9 cellular contexts compared by ENCODE assay signal in the genomic region with DNA sequence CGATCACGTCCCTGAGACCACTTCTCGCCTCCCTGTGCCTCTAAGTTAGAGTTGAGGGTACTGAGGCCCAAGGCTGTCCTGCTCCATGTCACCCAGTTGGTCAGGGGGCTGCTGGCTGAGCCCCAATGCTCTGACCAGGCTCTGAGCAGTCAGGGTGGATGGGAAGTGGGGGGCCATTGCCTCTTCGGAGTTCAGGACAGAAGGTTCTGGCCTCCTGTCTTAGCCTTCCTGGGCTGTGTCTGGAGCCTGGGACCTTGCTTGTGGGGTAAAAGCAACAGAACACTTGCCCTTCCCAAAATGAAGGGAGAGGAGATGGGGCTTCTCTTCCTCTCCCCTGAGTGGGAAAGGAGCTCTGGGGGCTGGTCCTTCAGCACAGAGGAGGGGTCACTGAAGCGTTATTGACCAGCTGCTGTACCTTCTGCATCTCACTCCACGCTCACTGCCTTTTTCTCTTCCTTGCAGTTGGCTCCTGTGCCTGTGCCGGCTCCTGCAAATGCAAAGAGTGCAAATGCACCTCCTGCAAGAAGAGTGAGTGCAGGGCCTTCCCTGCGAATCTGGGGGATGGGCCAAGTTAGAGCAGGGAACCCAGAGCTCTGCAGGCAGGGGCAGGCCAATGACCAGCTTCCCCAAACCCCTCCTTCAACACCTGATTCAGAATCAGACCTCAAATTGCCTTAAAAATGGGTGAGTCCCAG. TPM values are rescaled to one million over a fixed set of nuclear protein-coding genes. Genes with fewer than 3 reads are reported as not detected.
DNase-seq lines count a peak whose midpoint lies in the region; ATAC-seq and TF ChIP-seq lines count a peak whose summit lies in the region.
"Had no signal": no experiment of that assay in that cellular context is flagged by ENCODE, and none has a peak within 500 bp of the region (broad histone marks: within the 10 kb centered on the region; RNA-seq: fewer than 3 reads in every experiment).

No MANE protein-coding gene starts in this region.

- peaks cover 29% of the 10 kb centered on the region for H3K4me1 ChIP-seq in CD4-positive, CD25-positive, alpha-beta regulatory T cell (ENCODE audit: control insufficient read depth, insufficient read depth, low read length, poor library complexity, severe bottlenecking)
- peaks cover 14% of the 10 kb centered on the region for H3K4me1 ChIP-seq in iPS-18a (ENCODE audit: control insufficient read depth, low read depth, low read length)

- peak overlapping the region; percentile 72 for H3K27ac ChIP-seq in CD4-positive, CD25-positive, alpha-beta regulatory T cell (ENCODE audit: insufficient read depth, low read length, poor library complexity, severe bottlenecking)
- H3K27ac ChIP-seq in iPS-18a (ENCODE audit: low read length) = no peak overlapping the region

- peaks cover 10 to 30% (median 22%) of the 10 kb centered on the region in 4 donors for H3K4me1 Mint-ChIP-seq in CD4-positive, CD25-positive, alpha-beta regulatory T cell
- peaks cover 27% of the 10 kb centered on the region for H3K4me1 Mint-ChIP-seq in HFFc6 (ENCODE audit: low read depth)
- H3K4me1 Mint-ChIP-seq in activated T-helper 17 cell treated with anti-CD3 and anti-CD28 coated beads, Interleukin-2, amount 50 U/mL, for 72 hours = peaks cover 10% of the 10 kb centered on the region
- peaks cover 29% of the 10 kb centered on the region for H3K4me1 Mint-ChIP-seq in stimulated activated naive CD8-positive, alpha-beta T cell treated with anti-CD3 and anti-CD28 coated beads, Interleukin-15, amount 100 ng/mL, for 72 hours

- peak overlapping the region; percentile 95 to 97 (median 96) for H3K4me3 Mint-ChIP-seq in CD4-positive, CD25-positive, alpha-beta regulatory T cell
- peak overlapping the region; percentile 93 for H3K4me3 Mint-ChIP-seq in HFFc6
- H3K4me3 Mint-ChIP-seq in activated T-helper 17 cell treated with anti-CD3 and anti-CD28 coated beads, Interleukin-2, amount 50 U/mL, for 72 hours = peak overlapping the region; percentile 90
- H3K4me3 Mint-ChIP-seq in stimulated activated naive CD8-positive, alpha-beta T cell treated with anti-CD3 and anti-CD28 coated beads, Interleukin-15, amount 100 ng/mL, for 72 hours = peak overlapping the region; percentile 93 to 97

- peaks cover 18% of the 10 kb centered on the region for H3K36me3 Mint-ChIP-seq in CD4-positive, CD25-positive, alpha-beta regulatory T cell
- peaks cover 7% of the 10 kb centered on the region for H3K36me3 Mint-ChIP-seq in HFFc6 (ENCODE audit: low read depth)
- no peaks in the 10 kb centered on the region for H3K36me3 Mint-ChIP-seq in activated T-helper 17 cell treated with anti-CD3 and anti-CD28 coated beads, Interleukin-2, amount 50 U/mL, for 72 hours (ENCODE audit: low read depth)

- no peaks in the 10 kb centered on the region for H3K36me3 ChIP-seq in CD4-positive, CD25-positive, alpha-beta regulatory T cell (ENCODE audit: control insufficient read depth, insufficient read depth, low read length)
- H3K36me3 ChIP-seq in iPS-18a (ENCODE audit: control insufficient read depth, low read depth, low read length) = no peaks in the 10 kb centered on the region

- no peak for TF ChIP-seq CTCF in HFFc6 (IDR thresholded peaks at IDR 0.05)

- no peaks in the 10 kb centered on the region for H3K27me3 ChIP-seq in CD4-positive, CD25-positive, alpha-beta regulatory T cell (ENCODE audit: control insufficient read depth, insufficient read depth, low read length)
- peaks cover 26% of the 10 kb centered on the region for H3K27me3 ChIP-seq in iPS-18a (ENCODE audit: control insufficient read depth, insufficient read depth, low read length)

- H3K9me3 ChIP-seq in CD4-positive, CD25-positive, alpha-beta regulatory T cell (ENCODE audit: control insufficient read depth in 2 of 2, low read length in 2 of 2) = no peaks in the 10 kb centered on the region
- H3K9me3 ChIP-seq in iPS-18a (ENCODE audit: control insufficient read depth, low read depth, low read length) = no peaks in the 10 kb centered on the region

- no peak for ATAC-seq in CD4-positive, CD25-positive, alpha-beta regulatory T cell (ENCODE audit: low read depth in 2 of 2)
- ATAC-seq in activated T-helper 17 cell treated with anti-CD3 and anti-CD28 coated beads, Interleukin-2, amount 50 U/mL, for 72 hours (replicated peaks) = no peak
- ATAC-seq in stimulated activated naive CD8-positive, alpha-beta T cell treated with anti-CD3 and anti-CD28 coated beads, Interleukin-15, amount 100 ng/mL, for 72 hours = peak; percentile 4

- no peaks in the 10 kb centered on the region for H3K27me3 Mint-ChIP-seq in CD4-positive, CD25-positive, alpha-beta regulatory T cell
- H3K27me3 Mint-ChIP-seq in HFFc6 (ENCODE audit: insufficient read depth) = no peaks in the 10 kb centered on the region; the same call in none of the 2 replicates
- H3K27me3 Mint-ChIP-seq in activated T-helper 17 cell treated with anti-CD3 and anti-CD28 coated beads, Interleukin-2, amount 50 U/mL, for 72 hours = no peaks in the 10 kb centered on the region
- no peaks in the 10 kb centered on the region for H3K27me3 Mint-ChIP-seq in stimulated activated naive CD8-positive, alpha-beta T cell treated with anti-CD3 and anti-CD28 coated beads, Interleukin-15, amount 100 ng/mL, for 72 hours

- no peak for DNase-seq in CD4-positive, CD25-positive, alpha-beta regulatory T cell
- DNase-seq in HFFc6 (no peak), NCI-H2196 treated with DMSO at 0.1 percent for 48 hours (lab: John Stamatoyannopoulos, UW; ENCODE audit: unreplicated experiment) (no peak), NCI-H2107 treated with DMSO at 0.1 percent for 48 hours (lab: John Stamatoyannopoulos, UW; ENCODE audit: unreplicated experiment) (no peak)
- peak in 1 of 2 donors; percentile 29 for DNase-seq in stimulated activated naive CD8-positive, alpha-beta T cell treated with anti-CD3 and anti-CD28 coated beads, Interleukin-15, amount 100 ng/mL, for 72 hours
- DNase-seq in activated effector memory CD4-positive, alpha-beta T cell treated with Interleukin-2 at 50 U/mL for 16 hours = no peak

- peak overlapping the region; percentile 81 for H3K9ac ChIP-seq in iPS-18a (ENCODE audit: low read length)

- peak overlapping the region; percentile 96 to 97 (median 96) for H3K27ac Mint-ChIP-seq in CD4-positive, CD25-positive, alpha-beta regulatory T cell
- peak overlapping the region; percentile 69 for H3K27ac Mint-ChIP-seq in HFFc6
- H3K27ac Mint-ChIP-seq in activated T-helper 17 cell treated with anti-CD3 and anti-CD28 coated beads, Interleukin-2, amount 50 U/mL, for 72 hours = peak overlapping the region; percentile 80
- peak overlapping the region; percentile 94 to 99 for H3K27ac Mint-ChIP-seq in stimulated activated naive CD8-positive, alpha-beta T cell treated with anti-CD3 and anti-CD28 coated beads, Interleukin-15, amount 100 ng/mL, for 72 hours

- peak overlapping the region; percentile 94 for H3K4me3 ChIP-seq in CD4-positive, CD25-positive, alpha-beta regulatory T cell (ENCODE audit: low read depth, low read length)
- H3K4me3 ChIP-seq in iPS-18a (ENCODE audit: low read length) = peak overlapping the region; percentile 83

- peaks cover 0 to 4% (median 0%) of the 10 kb centered on the region in 7 donors for H3K9me3 Mint-ChIP-seq in CD4-positive, CD25-positive, alpha-beta regulatory T cell
- H3K9me3 Mint-ChIP-seq in HFFc6 = peaks cover 12% of the 10 kb centered on the region
- H3K9me3 Mint-ChIP-seq in activated T-helper 17 cell treated with anti-CD3 and anti-CD28 coated beads, Interleukin-2, amount 50 U/mL, for 72 hours = no peaks in the 10 kb centered on the region
- peaks cover 0 to 11% of the 10 kb centered on the region in 2 donors for H3K9me3 Mint-ChIP-seq in stimulated activated naive CD8-positive, alpha-beta T cell treated with anti-CD3 and anti-CD28 coated beads, Interleukin-15, amount 100 ng/mL, for 72 hours

RNA-seq across cellular contexts. Expression of a gene that starts 0.6 kb away (rescaled TPM):
- 20.2 TPM for total RNA-seq in CD4-positive, CD25-positive, alpha-beta regulatory T cell
- polyA plus RNA-seq in CD4-positive, CD25-positive, alpha-beta regulatory T cell = 100 to 1,000 TPM; 125 to 231 (median 159) TPM
- 10 to 100 TPM; 28.0 to 38.7 (median 33.3) TPM for total RNA-seq in HFFc6 (2021; fragmentation: NEBNext Ultra II Directional; extraction: Animal tissue kit (Norgen Biotek cat#: 25700))
- total RNA-seq in activated T-helper 17 cell treated with anti-CD3 and anti-CD28 coated beads, Interleukin-2, amount 50 U/mL, for 72 hours = 1 to 10 TPM; 6.1 to 7.6 TPM

RNA-seq across cellular contexts. Expression of a gene that starts 13.2 kb away (rescaled TPM):
- total RNA-seq in CD4-positive, CD25-positive, alpha-beta regulatory T cell = not detected
- polyA plus RNA-seq in CD4-positive, CD25-positive, alpha-beta regulatory T cell = not detected
- not detected for total RNA-seq in HFFc6 (2021; fragmentation: NEBNext Ultra II Directional; extraction: Animal tissue kit (Norgen Biotek cat#: 25700))
- not detected for total RNA-seq in activated T-helper 17 cell treated with anti-CD3 and anti-CD28 coated beads, Interleukin-2, amount 50 U/mL, for 72 hours

RNA-seq across cellular contexts. Expression of a gene that starts 15.0 kb away (rescaled TPM):
- not detected for total RNA-seq in CD4-positive, CD25-positive, alpha-beta regulatory T cell
- polyA plus RNA-seq in CD4-positive, CD25-positive, alpha-beta regulatory T cell = not detected
- under 1 TPM in 1 of 6 experiments, not detected in 5; 0.73 TPM for total RNA-seq in HFFc6 (2021; fragmentation: NEBNext Ultra II Directional; extraction: Animal tissue kit (Norgen Biotek cat#: 25700))
- not detected for total RNA-seq in activated T-helper 17 cell treated with anti-CD3 and anti-CD28 coated beads, Interleukin-2, amount 50 U/mL, for 72 hours

RNA-seq across cellular contexts. Expression of a gene that starts 25.1 kb away (rescaled TPM):
- total RNA-seq in CD4-positive, CD25-positive, alpha-beta regulatory T cell = 6.8 TPM
- 10 to 100 TPM; 26.0 to 88.5 (median 37.1) TPM for polyA plus RNA-seq in CD4-positive, CD25-positive, alpha-beta regulatory T cell
- not detected for total RNA-seq in HFFc6 (2021; fragmentation: NEBNext Ultra II Directional; extraction: Animal tissue kit (Norgen Biotek cat#: 25700))
- 1 to 10 TPM; 3.1 to 5.7 TPM for total RNA-seq in activated T-helper 17 cell treated with anti-CD3 and anti-CD28 coated beads, Interleukin-2, amount 50 U/mL, for 72 hours

RNA-seq across cellular contexts. Expression of a gene that starts 31.2 kb away (rescaled TPM):
- not detected for total RNA-seq in CD4-positive, CD25-positive, alpha-beta regulatory T cell
- not detected for polyA plus RNA-seq in CD4-positive, CD25-positive, alpha-beta regulatory T cell
- not detected for total RNA-seq in HFFc6 (2021; fragmentation: NEBNext Ultra II Directional; extraction: Animal tissue kit (Norgen Biotek cat#: 25700))
- total RNA-seq in activated T-helper 17 cell treated with anti-CD3 and anti-CD28 coated beads, Interleukin-2, amount 50 U/mL, for 72 hours = not detected
- total RNA-seq: renal cortical epithelial cell had no signal
